13 cellular contexts compared by ENCODE assay signal in the genomic region with DNA sequence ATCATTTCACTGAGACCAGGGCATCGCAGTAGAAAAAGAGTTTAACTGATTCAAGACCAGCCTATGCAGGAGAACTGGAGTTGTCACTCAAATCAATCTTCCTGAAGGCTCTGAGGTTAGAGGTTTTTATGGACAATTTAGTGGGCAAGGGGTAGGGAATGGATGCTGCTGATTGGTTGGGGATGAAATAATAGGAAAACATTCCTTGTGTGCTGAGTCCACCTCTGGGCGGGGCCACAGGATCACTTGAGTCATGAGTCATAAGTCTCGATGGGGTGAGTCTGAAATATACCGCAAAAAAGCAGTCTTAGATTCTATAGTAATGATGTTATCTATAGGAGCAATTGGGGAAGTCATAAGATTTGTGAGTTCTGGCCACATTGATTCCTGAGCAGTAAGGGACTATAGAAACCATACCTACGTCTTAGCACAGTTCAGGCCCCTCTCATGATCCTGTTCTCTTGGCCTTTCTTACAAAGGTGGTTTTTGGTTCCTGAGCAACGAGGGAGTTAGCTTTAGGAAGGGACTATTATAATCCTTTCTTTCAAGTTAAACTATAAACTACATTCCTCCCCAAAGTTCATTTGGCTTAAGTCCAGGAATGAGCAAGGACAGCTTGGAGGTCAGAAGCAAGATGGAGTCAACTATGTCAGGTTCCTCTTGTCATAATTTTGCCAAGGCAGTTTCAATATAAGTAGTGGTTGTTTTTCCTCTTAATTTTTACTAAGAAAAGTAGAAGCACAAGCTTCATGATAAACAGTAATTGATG. TPM values are rescaled to one million over a fixed set of nuclear protein-coding genes. Genes with fewer than 3 reads are reported as not detected.
DNase-seq lines count a peak whose midpoint lies in the region; ATAC-seq and TF ChIP-seq lines count a peak whose summit lies in the region.
"Had no signal": no experiment of that assay in that cellular context is flagged by ENCODE, and none has a peak within 500 bp of the region (broad histone marks: within the 10 kb centered on the region; RNA-seq: fewer than 3 reads in every experiment).

No MANE protein-coding gene starts in this region.

- TF ChIP-seq EP300 in SK-N-SH (IDR thresholded peaks at IDR 0.05; ENCODE audit: borderline replicate concordance in 1 of 2, low read depth in 1 of 2, low read length in 1 of 2) = no peak

- H3K4me3 ChIP-seq in SK-N-SH (ENCODE audit: low read depth in 2 of 2, low read length in 1 of 2) = no peak overlapping the region
- H3K4me3 ChIP-seq in fibroblast of lung (replicated peaks in 1 of 4; ENCODE audit: control extremely low read depth in 1 of 4, insufficient read depth in 1 of 4, low read depth in 3 of 4, low read length in 4 of 4) = no peak overlapping the region
- H3K4me3 ChIP-seq in right atrium auricular region = no peak overlapping the region
- H3K4me3 ChIP-seq: testis had no signal

- 71% methylated on average over 6 of the region's 6 CpGs for WGBS in SK-N-SH (ENCODE audit: low lambda C conversion rate)

- no peak overlapping the region for H3K4me2 ChIP-seq in SK-N-SH
- no peak overlapping the region for H3K4me2 ChIP-seq in fibroblast of lung (ENCODE audit: extremely low read depth, insufficient read depth, low read length)

- no peak overlapping the region for H3K9ac ChIP-seq in SK-N-SH
- H3K9ac ChIP-seq in fibroblast of lung (ENCODE audit: insufficient read depth, low read length) = no peak overlapping the region

- intact Hi-C loops in cardiac septum (cut with DNase I) = no loop called here

- H3K9me3 ChIP-seq in SK-N-SH (no peaks in the 10 kb centered on the region), fibroblast of lung (ENCODE audit: control insufficient read depth, insufficient read depth, low read depth, low read length) (no peaks in the 10 kb centered on the region), right atrium auricular region (no peaks in the 10 kb centered on the region)
- H3K9me3 ChIP-seq: testis had no signal

- POLR2A ChIA-PET in SK-N-SH (lab: Yijun Ruan, JAX) = no interaction called here

- no peak for DNase-seq in SK-N-SH
- peak; percentile 53 for DNase-seq in SK-MEL-5 (ENCODE audit: low read depth, low spot score)
- peak; percentile 61 to 91 for DNase-seq in fibroblast of lung (ENCODE audit: low read depth in 2 of 2)
- no peak for DNase-seq in cardiac septum (ENCODE audit: low spot score)
- DNase-seq in NCI-H748 treated with DMSO at 0.1 percent for 48 hours (lab: John Stamatoyannopoulos, UW) = no peak
- DNase-seq in right atrium auricular region (ENCODE audit: low spot score) = no peak
- DNase-seq in activated CD8-positive, alpha-beta memory T cell treated with anti-CD3 and anti-CD28 coated beads, Interleukin-2, amount 50 U/mL, for 48 hours = no peak
- DNase-seq: activated B cell treated with CpG ODN at 0.5 μM for 24 hours; activated naive CD4-positive, alpha-beta T cell treated with anti-CD3 and anti-CD28 coated beads for 36 hours; effector memory CD4-positive, alpha-beta T cell; occipital lobe; testis had no signal

- H3K27me3 ChIP-seq in SK-N-SH (ENCODE audit: insufficient read depth) (no peaks in the 10 kb centered on the region), fibroblast of lung (ENCODE audit: control insufficient read depth, insufficient read depth, low read length) (no peaks in the 10 kb centered on the region), right atrium auricular region (no peaks in the 10 kb centered on the region)
- H3K27me3 ChIP-seq: testis had no signal

- TF ChIP-seq CTCF in SK-N-SH (IDR thresholded peaks at IDR 0.05) (no peak), fibroblast of lung (conservative IDR thresholded peaks at IDR 0.05 in 1 of 2, IDR thresholded peaks at IDR 0.05 in 1 of 2; ENCODE audit: low read depth in 1 of 2, low read length in 2 of 2) (no peak), right atrium auricular region (IDR thresholded peaks at IDR 0.05) (no peak)

- no peaks in the 10 kb centered on the region for H3K36me3 ChIP-seq in SK-N-SH (replicated peaks in 1 of 2; ENCODE audit: control insufficient read depth in 1 of 2, insufficient read depth in 2 of 2, low read length in 1 of 2)
- no peaks in the 10 kb centered on the region for H3K36me3 ChIP-seq in fibroblast of lung (ENCODE audit: control insufficient read depth, insufficient read depth, low read length)
- H3K36me3 ChIP-seq in right atrium auricular region = no peaks in the 10 kb centered on the region

- in situ Hi-C loops in SK-MEL-5 (cut with HindIII; ENCODE audit: low pct_unique_long_range_greater_than_20kb, low sequenced_read_pairs) = no loop called here

- H3K27ac ChIP-seq in SK-N-SH (ENCODE audit: low read depth in 2 of 2, low read length in 1 of 2) = no peak overlapping the region
- H3K27ac ChIP-seq in fibroblast of lung (ENCODE audit: insufficient read depth, low read length) = no peak overlapping the region
- H3K27ac ChIP-seq in right atrium auricular region = no peak overlapping the region
- H3K27ac ChIP-seq: testis had no signal

- H3K79me2 ChIP-seq in SK-N-SH (ENCODE audit: insufficient read depth) (peaks cover 22% of the 10 kb centered on the region), fibroblast of lung (ENCODE audit: control insufficient read depth, insufficient read depth, low read length) (peaks cover 22% of the 10 kb centered on the region)

- TF ChIP-seq RAD21 in SK-N-SH (IDR thresholded peaks at IDR 0.05; ENCODE audit: low read length) = no peak

- CTCF ChIA-PET in SK-N-SH (lab: Yijun Ruan, JAX) = interaction anchor here (1.2 kb wide), 1 partner anchor 17 kb away, joined by 3 read pairs; no protein-coding TSS in a partner anchor

- ATAC-seq in SK-N-SH treated with all-trans-retinoic acid at 6 μM for 48 hours = no peak

- H4K20me1 ChIP-seq in SK-N-SH (ENCODE audit: insufficient read depth) = no peaks in the 10 kb centered on the region
- H4K20me1 ChIP-seq in fibroblast of lung (ENCODE audit: control insufficient read depth, extremely low read depth, insufficient read depth, low read length) = no peaks in the 10 kb centered on the region

- H3K9me2 ChIP-seq in SK-N-SH = no peaks in the 10 kb centered on the region

- H3K4me1 ChIP-seq in SK-N-SH (ENCODE audit: control insufficient read depth in 1 of 2, insufficient read depth in 2 of 2, low read depth in 1 of 2, low read length in 1 of 2) (peaks cover 10 to 11% of the 10 kb centered on the region in 2 experiments; a peak in 3 of 4 replicates), fibroblast of lung (ENCODE audit: control insufficient read depth, extremely low read depth, insufficient read depth, low read length) (no peaks in the 10 kb centered on the region), right atrium auricular region (peaks cover 0 to 20% of the 10 kb centered on the region in 2 donors)

- H2AFZ ChIP-seq in SK-N-SH (ENCODE audit: low read depth) (0 out of 2 replicates have a peak overlapping the region, but pooled peaks have one; percentile 72), fibroblast of lung (ENCODE audit: low read length) (no peak overlapping the region)

- peaks cover 4% of the 10 kb centered on the region for H3F3A ChIP-seq in SK-N-SH (replicated peaks; ENCODE audit: insufficient read depth)

TF ChIP-seq in SK-N-SH, 30 proteins besides CTCF, POLR2A, EP300 and RAD21 (continues in another document):
- no peak for TF ChIP-seq MXI1 (IDR thresholded peaks at IDR 0.05; ENCODE audit: low read depth, low read length)
- TF ChIP-seq, protein P1, sequence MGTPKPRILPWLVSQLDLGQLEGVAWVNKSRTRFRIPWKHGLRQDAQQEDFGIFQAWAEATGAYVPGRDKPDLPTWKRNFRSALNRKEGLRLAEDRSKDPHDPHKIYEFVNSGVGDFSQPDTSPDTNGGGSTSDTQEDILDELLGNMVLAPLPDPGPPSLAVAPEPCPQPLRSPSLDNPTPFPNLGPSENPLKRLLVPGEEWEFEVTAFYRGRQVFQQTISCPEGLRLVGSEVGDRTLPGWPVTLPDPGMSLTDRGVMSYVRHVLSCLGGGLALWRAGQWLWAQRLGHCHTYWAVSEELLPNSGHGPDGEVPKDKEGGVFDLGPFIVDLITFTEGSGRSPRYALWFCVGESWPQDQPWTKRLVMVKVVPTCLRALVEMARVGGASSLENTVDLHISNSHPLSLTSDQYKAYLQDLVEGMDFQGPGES (IDR thresholded peaks at IDR 0.05; ENCODE audit: low read depth, low read length) = no peak

TF ChIP-seq in SK-N-SH treated with all-trans-retinoic acid at 6 μM for 48 hours, 23 proteins besides CTCF, POLR2A, EP300 and RAD21:
- TF ChIP-seq ZC3H10 (CRISPR knock-in tag; IDR thresholded peaks at IDR 0.05) (no peak), ISL1 (CRISPR knock-in tag; IDR thresholded peaks at IDR 0.05) (no peak), ZNF8 (CRISPR knock-in tag; IDR thresholded peaks at IDR 0.05) (no peak), PPARA (CRISPR knock-in tag; IDR thresholded peaks at IDR 0.05; ENCODE audit: borderline replicate concordance) (no peak), GLIS3 (CRISPR knock-in tag; IDR thresholded peaks at IDR 0.05) (no peak)

RNA-seq across cellular contexts. Expression of a gene that starts 2.7 kb away (rescaled TPM):
- polyA plus RNA-seq in SK-N-SH (2012; rRNA removed) (11.4 and 15.0 TPM in 2 replicates), fibroblast of lung (33.2 and 40.6 TPM in 2 replicates)
- polyA plus RNA-seq in SK-N-SH (2012; cell fraction: cytosol; rRNA removed) = 18.6 and 24.7 TPM in 2 replicates
- 9.4 and 20.3 TPM in 2 replicates for polyA plus RNA-seq in SK-N-SH (2012; cell fraction: nucleus; rRNA removed)
- 133 and 142 TPM in 2 replicates for total RNA-seq in SK-MEL-5 (2014; rRNA removed; shearing (Covaris generic))
- 45.1 and 62.6 TPM in 2 replicates for polyA plus RNA-seq in SK-MEL-5 (2015; cell fraction: cytosol; rRNA removed)
- polyA plus RNA-seq in SK-MEL-5 (2015; cell fraction: nucleus; rRNA removed) = 85.8 and 113 TPM in 2 replicates
- total RNA-seq in fibroblast of lung (53.2 and 63.9 TPM in 2 replicates), cardiac septum (109 TPM), right atrium auricular region (10 to 100 TPM; 36.4 to 71.6 TPM)
- 32.3 and 35.0 TPM in 2 replicates for polyA plus RNA-seq in fibroblast of lung (2012)
- 23.4 and 23.9 TPM in 2 replicates for polyA minus RNA-seq in fibroblast of lung (ENCODE audit: low replicate concordance)

RNA-seq across cellular contexts. Expression of a gene that starts 35.6 kb away (rescaled TPM):
- polyA plus RNA-seq in SK-N-SH (2012; rRNA removed) (0.02 and 0.03 TPM in 2 replicates), fibroblast of lung (0.01 and 0.10 TPM in 2 replicates)
- polyA plus RNA-seq in SK-N-SH (2012; cell fraction: cytosol; rRNA removed) = 0.03 and 0.05 TPM in 2 replicates
- polyA plus RNA-seq in SK-N-SH (2012; cell fraction: nucleus; rRNA removed) = 0.11 and 0.29 TPM in 2 replicates
- total RNA-seq in SK-MEL-5 (2014; rRNA removed; shearing (Covaris generic)) = not detected in 2 replicates
- not detected in 2 replicates for polyA plus RNA-seq in SK-MEL-5 (2015; cell fraction: cytosol; rRNA removed)
- polyA plus RNA-seq in SK-MEL-5 (2015; cell fraction: nucleus; rRNA removed) = 0.17 and 0.28 TPM in 2 replicates
- total RNA-seq in fibroblast of lung (under 0.01 and 0.33 TPM in 2 replicates), cardiac septum (not detected), right atrium auricular region (not detected)
- polyA plus RNA-seq in fibroblast of lung (2012) = not detected in 2 replicates
- not detected in 2 replicates for polyA minus RNA-seq in fibroblast of lung (ENCODE audit: low replicate concordance)

Comparison
In these comparisons a context has a peak if more than half of its experiments do, and no peak if none do; other contexts are left out.
1. DNase-seq: peak in SK-MEL-5 (single experiment) and fibroblast of lung (2 of 2); none in SK-N-SH (single experiment), cardiac septum (single experiment), NCI-H748 treated with DMSO at 0.1 percent for 48 hours (single experiment), right atrium auricular region (single experiment) and activated CD8-positive, alpha-beta memory T cell treated with anti-CD3 and anti-CD28 coated beads, Interleukin-2, amount 50 U/mL, for 48 hours (single experiment).